29 cellular contexts compared by ENCODE assay signal in the genomic region with DNA sequence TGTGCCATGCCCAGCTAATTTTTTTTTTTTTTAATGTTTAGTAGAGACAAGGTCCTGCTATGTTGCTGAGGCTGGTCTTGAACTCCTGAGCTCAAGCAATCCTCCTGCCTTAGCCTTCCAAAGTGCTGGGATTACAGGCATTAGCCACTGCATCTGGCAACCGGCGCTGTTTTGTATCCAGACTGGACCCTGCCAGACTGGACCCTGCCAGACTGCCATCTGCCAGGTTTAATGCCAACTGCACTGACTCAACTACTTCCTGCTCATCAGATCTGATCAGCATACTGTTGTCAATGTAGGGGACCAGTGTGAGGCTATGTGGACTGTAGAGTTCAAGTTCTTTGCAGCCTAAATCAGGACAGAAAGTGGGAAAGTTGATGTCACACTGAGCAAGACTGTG. TPM values are rescaled to one million over a fixed set of nuclear protein-coding genes. Genes with fewer than 3 reads are reported as not detected.
DNase-seq lines count a peak whose midpoint lies in the region; ATAC-seq, FAIRE-seq and TF ChIP-seq lines count a peak whose summit lies in the region.
"Had no signal": no experiment of that assay in that cellular context is flagged by ENCODE, and none has a peak within 500 bp of the region (broad histone marks: within the 10 kb centered on the region; RNA-seq: fewer than 3 reads in every experiment).

No MANE protein-coding gene starts in this region.

- no peak for ATAC-seq in GM18517 (IDR thresholded peaks at IDR 0.05; ENCODE audit: unreplicated experiment)
- ATAC-seq: HCT116, HepG2 had no signal

- H3K4me3 ChIP-seq in MG63 = no peak overlapping the region
- H3K4me3 ChIP-seq in bronchial epithelial cell (ENCODE audit: low read depth, low read length) = no peak overlapping the region

- H3K9me3 ChIP-seq in MG63 = no peaks in the 10 kb centered on the region
- H3K9me3 ChIP-seq: BE2C, SK-N-SH had no signal

- H3K36me3 ChIP-seq in MG63 = no peaks in the 10 kb centered on the region
- H3K36me3 ChIP-seq in bronchial epithelial cell (ENCODE audit: control insufficient read depth, insufficient read depth, low read length) = no peaks in the 10 kb centered on the region
- H3K36me3 ChIP-seq: BE2C had no signal

- TF ChIP-seq CTCF in bronchial epithelial cell (IDR thresholded peaks at IDR 0.05; ENCODE audit: insufficient read depth, low read length, severe bottlenecking) = no peak

- FAIRE-seq in bronchial epithelial cell (lab: Jason Lieb, UNC) = peak; percentile 7
- FAIRE-seq: G401.6, HepG2, RCC 7860 had no signal

- DNase-seq in NCI-H82 (lab: John Stamatoyannopoulos, UW) (peak; percentile 28), NCI-H82 treated with DMSO at 0.1 percent for 48 hours (lab: John Stamatoyannopoulos, UW; ENCODE audit: unreplicated experiment) (no peak), MG63 (peak; percentile 93), bronchial epithelial cell (ENCODE audit: low read depth) (no peak), germinal center (ENCODE audit: low spot score) (no peak), midbrain (lab: John Stamatoyannopoulos, UW) (no peak), inferior parietal cortex (ENCODE audit: extremely low spot score) (no peak)
- DNase-seq: ACHN, BE2C, Calu3, DMS53, GOT3, Karpas-422, MV-4-11, NCI-H1105, NCI-H1436 treated with DMSO at 0.1 percent for 48 hours, NCI-H187 treated with DMSO at 0.1 percent for 48 hours, NCI-H2171 treated with DMSO at 0.1 percent for 48 hours, NCI-H345, NCI-H526 treated with DMSO at 0.1 percent for 48 hours, SIG-M5, SK-N-SH, SW 1271 had no signal

- H3K27me3 ChIP-seq in MG63 = peaks cover 5% of the 10 kb centered on the region; the same call in 1 of the 2 replicates
- no peaks in the 10 kb centered on the region for H3K27me3 ChIP-seq in bronchial epithelial cell (ENCODE audit: control insufficient read depth, insufficient read depth, low read length)
- H3K27me3 ChIP-seq: BE2C had no signal

RNA-seq across cellular contexts. Expression of a gene that starts 36.6 kb away (rescaled TPM):
- not detected in 2 replicates for total RNA-seq in MG63 (2014; rRNA removed; shearing (Covaris generic); ENCODE audit: low replicate concordance)
- 0.13 TPM in 1 of 2 replicates, not detected in the other for total RNA-seq in bronchial epithelial cell

RNA-seq across cellular contexts. Expression of a gene that starts 39.4 kb away (rescaled TPM):
- total RNA-seq in MG63 (2014; rRNA removed; shearing (Covaris generic); ENCODE audit: low replicate concordance) = not detected in 2 replicates
- under 0.01 TPM in 2 replicates for total RNA-seq in bronchial epithelial cell
- total RNA-seq: HepG2, HT-29 had no signal

RNA-seq across cellular contexts. Expression of a gene that starts 45.4 kb away (rescaled TPM):
- 18.8 and 20.4 TPM in 2 replicates for total RNA-seq in MG63 (2014; rRNA removed; shearing (Covaris generic); ENCODE audit: low replicate concordance)
- 7.1 and 7.4 TPM in 2 replicates for total RNA-seq in bronchial epithelial cell

Comparison
In these comparisons a context has a peak if more than half of its experiments do, and no peak if none do; other contexts are left out.
1. DNase-seq: peak in NCI-H82 (single experiment) and MG63 (single experiment); none in NCI-H82 treated with DMSO at 0.1 percent for 48 hours (single experiment), bronchial epithelial cell (single experiment), germinal center (single experiment), midbrain (single experiment) and inferior parietal cortex (single experiment).